22 cellular contexts compared by ENCODE assay signal in genomic region chr13:34159946-34160345, GRCh38.
"Had no signal": no experiment of that assay in that cellular context is flagged by ENCODE, and none has a peak within 500 bp of the region (broad histone marks: within the 10 kb centered on the region; RNA-seq: fewer than 3 reads in every experiment).

No MANE protein-coding gene starts in this region.

- H3K9me3 ChIP-seq: SJSA1 had no signal

- H3K36me3 ChIP-seq: SJSA1 had no signal

- H3K4me3 ChIP-seq: SJSA1, SK-N-MC had no signal

- DNase-seq: KBM-7, MV-4-11, NCI-H1048, NCI-H1105, NCI-H1417, NCI-H1436 treated with DMSO at 0.1 percent for 48 hours, NCI-H1694, NCI-H187 treated with DMSO at 0.1 percent for 48 hours, NCI-H2029 treated with DMSO at 0.1 percent for 48 hours, NCI-H2107, NCI-H226, NCI-H446, NCI-H510A, NCI-H524 treated with DMSO at 0.1 percent for 48 hours, NCI-H69, NCI-H774, Right ventricle myocardium superior, RPMI8226, SIG-M5 had no signal

- H3K27ac ChIP-seq: HL-60, SJSA1, SK-N-MC had no signal

- H3K27me3 ChIP-seq: SJSA1 had no signal
